ENCODE assay signal across 8 cellular contexts in the genomic region with DNA sequence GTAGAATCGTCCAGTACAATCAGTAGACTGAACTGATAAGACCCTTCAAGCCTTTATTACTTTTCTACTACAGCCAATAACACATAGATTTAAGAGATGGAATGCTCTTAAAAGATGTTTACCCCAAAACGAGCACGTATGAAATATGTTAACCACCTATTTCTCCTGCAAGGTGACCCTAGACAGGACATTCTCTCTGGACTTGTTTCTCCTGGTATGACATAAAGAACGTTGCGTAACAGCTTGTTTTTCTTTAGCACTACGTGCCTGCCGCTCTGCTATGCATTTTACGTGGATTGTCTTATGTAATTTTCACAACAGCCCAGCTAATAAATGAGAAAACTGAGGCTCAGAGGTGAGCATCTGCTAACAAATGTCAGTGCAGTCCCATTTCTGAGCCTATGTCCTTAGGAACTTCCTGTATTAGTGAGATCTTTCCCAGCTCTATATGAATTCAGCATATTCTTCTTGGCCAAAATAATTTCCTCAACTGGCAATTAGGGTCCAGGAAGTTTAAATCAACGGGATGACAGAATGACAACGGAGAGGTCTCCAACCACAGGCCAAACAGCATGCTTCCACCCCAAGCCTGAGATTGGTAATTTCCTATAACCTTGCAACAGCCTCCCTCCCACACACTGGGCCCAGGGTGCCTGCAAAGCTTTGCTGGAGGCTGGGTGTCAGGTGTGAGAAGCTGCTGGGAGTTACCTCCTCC. TPM values are rescaled to one million over a fixed set of nuclear protein-coding genes. Genes with fewer than 3 reads are reported as not detected.
DNase-seq lines count a peak whose midpoint lies in the region; ATAC-seq and TF ChIP-seq lines count a peak whose summit lies in the region.

No MANE protein-coding gene starts in this region.

- H2BK12ac ChIP-seq in neuronal stem cell (ENCODE audit: low read length) = no peak overlapping the region

- no peak for TF ChIP-seq CTCF in parathyroid adenoma (IDR thresholded peaks at IDR 0.05)

- peaks cover 46% of the 10 kb centered on the region for H3K4me1 ChIP-seq in CD4-positive, CD25-positive, alpha-beta regulatory T cell (ENCODE audit: control insufficient read depth, insufficient read depth, low read length, poor library complexity, severe bottlenecking)
- peaks cover 36% of the 10 kb centered on the region for H3K4me1 ChIP-seq in parathyroid adenoma
- peaks cover 12 to 17% of the 10 kb centered on the region in 2 donors for H3K4me1 ChIP-seq in neuronal stem cell (ENCODE audit: control insufficient read depth in 2 of 2, insufficient read depth in 1 of 2, low read depth in 1 of 2, low read length in 2 of 2)

- H3K4me2 ChIP-seq in parathyroid adenoma (ENCODE audit: low read length) (peak overlapping the region; percentile 15), neuronal stem cell (ENCODE audit: insufficient read depth, low read length, poor library complexity, severe bottlenecking) (no peak overlapping the region)

- peaks cover 6% of the 10 kb centered on the region for H3K79me2 ChIP-seq in parathyroid adenoma

- H3K27ac Mint-ChIP-seq in CD4-positive, CD25-positive, alpha-beta regulatory T cell = peak overlapping the region; percentile 93 to 98 (median 98)
- H3K27ac Mint-ChIP-seq in T-helper 1 cell treated with Interleukin-12 subunit alpha and Interleukin-12 subunit beta and Interleukin-4 antibody, amounts not matched to agents 30 μg/mL and 1 μg/mL, for 36 hours = peak overlapping the region; percentile 96

- ATAC-seq in CD4-positive, CD25-positive, alpha-beta regulatory T cell (ENCODE audit: low read depth in 2 of 2) = no peak
- ATAC-seq in GM21515 (IDR thresholded peaks at IDR 0.05; ENCODE audit: unreplicated experiment) (no peak), left colon (no peak)

- no peak overlapping the region for H2AK5ac ChIP-seq in neuronal stem cell (ENCODE audit: low read depth, low read length)

- no peak overlapping the region for H4K91ac ChIP-seq in neuronal stem cell (ENCODE audit: low read depth, low read length, poor library complexity)

- H3K4ac ChIP-seq in neuronal stem cell (ENCODE audit: low read length) = no peak overlapping the region

- H3K4me1 Mint-ChIP-seq in CD4-positive, CD25-positive, alpha-beta regulatory T cell = peaks cover 22 to 69% (median 49%) of the 10 kb centered on the region in 4 donors
- H3K4me1 Mint-ChIP-seq in T-helper 1 cell treated with Interleukin-12 subunit alpha and Interleukin-12 subunit beta and Interleukin-4 antibody, amounts not matched to agents 30 μg/mL and 1 μg/mL, for 36 hours (ENCODE audit: low read depth) = peaks cover 37% of the 10 kb centered on the region

- no peak overlapping the region for H3K23ac ChIP-seq in neuronal stem cell (ENCODE audit: low read depth, low read length, poor library complexity)

- peak overlapping the region; percentile 95 for H3K4me3 ChIP-seq in CD4-positive, CD25-positive, alpha-beta regulatory T cell (ENCODE audit: low read depth, low read length)
- peak overlapping the region; percentile 12 for H3K4me3 ChIP-seq in parathyroid adenoma (ENCODE audit: low read depth, low read length)
- H3K4me3 ChIP-seq in H7 (ENCODE audit: insufficient read depth, low read depth, low read length) = no peak overlapping the region
- no peak overlapping the region for H3K4me3 ChIP-seq in neuronal stem cell (ENCODE audit: low read length in 2 of 2)

- intact Hi-C loops in left colon (cut with DNase I, micrococcal nuclease) = loop anchor here (5.0 to 10.0 kb wide), 2 partner anchors 59 to 116 kb away; no protein-coding TSS in a partner anchor

- H3K9ac ChIP-seq in parathyroid adenoma (no peak overlapping the region), neuronal stem cell (ENCODE audit: low read depth, low read length, poor library complexity) (no peak overlapping the region)

- no peak overlapping the region for H2BK5ac ChIP-seq in neuronal stem cell (ENCODE audit: low read length)

- H4K8ac ChIP-seq in neuronal stem cell (ENCODE audit: low read depth, low read length) = no peak overlapping the region

- H3K36me3 Mint-ChIP-seq in CD4-positive, CD25-positive, alpha-beta regulatory T cell = peaks cover 36% of the 10 kb centered on the region
- H3K36me3 Mint-ChIP-seq in T-helper 1 cell treated with Interleukin-12 subunit alpha and Interleukin-12 subunit beta and Interleukin-4 antibody, amounts not matched to agents 30 μg/mL and 1 μg/mL, for 36 hours (ENCODE audit: low read depth) = peaks cover 48% of the 10 kb centered on the region

- H3K36me3 ChIP-seq in CD4-positive, CD25-positive, alpha-beta regulatory T cell (ENCODE audit: control insufficient read depth, insufficient read depth, low read length) = peaks cover 38% of the 10 kb centered on the region
- H3K36me3 ChIP-seq in parathyroid adenoma (ENCODE audit: control insufficient read depth, insufficient read depth, low read length) (no peaks in the 10 kb centered on the region), H7 (replicated peaks; ENCODE audit: control insufficient read depth, insufficient read depth, low read length) (peaks cover 18% of the 10 kb centered on the region), neuronal stem cell (replicated peaks in 1 of 2; ENCODE audit: control insufficient read depth in 2 of 2, insufficient read depth in 2 of 2, low read length in 2 of 2) (peaks cover 19 to 38% of the 10 kb centered on the region in 2 donors)

- no peaks in the 10 kb centered on the region for H3K9me3 ChIP-seq in CD4-positive, CD25-positive, alpha-beta regulatory T cell (ENCODE audit: control insufficient read depth in 2 of 2, low read length in 2 of 2)
- H3K9me3 ChIP-seq in parathyroid adenoma (ENCODE audit: control insufficient read depth, low read length) (no peaks in the 10 kb centered on the region), neuronal stem cell (replicated peaks in 1 of 2; ENCODE audit: control insufficient read depth in 2 of 2, insufficient read depth in 1 of 2, low read depth in 1 of 2, low read length in 2 of 2) (no peaks in the 10 kb centered on the region)

- H3K4me3 Mint-ChIP-seq in CD4-positive, CD25-positive, alpha-beta regulatory T cell = peak overlapping the region; percentile 93 to 98 (median 96)
- peak overlapping the region; percentile 94 for H3K4me3 Mint-ChIP-seq in T-helper 1 cell treated with Interleukin-12 subunit alpha and Interleukin-12 subunit beta and Interleukin-4 antibody, amounts not matched to agents 30 μg/mL and 1 μg/mL, for 36 hours

- H3K27ac ChIP-seq in CD4-positive, CD25-positive, alpha-beta regulatory T cell (ENCODE audit: insufficient read depth, low read length, poor library complexity, severe bottlenecking) = peak overlapping the region; percentile 100
- H3K27ac ChIP-seq in cingulate gyrus (ENCODE audit: low read depth, low read length) = peak overlapping the region; percentile 76
- H3K27ac ChIP-seq in parathyroid adenoma = peak overlapping the region; percentile 100
- H3K27ac ChIP-seq in neuronal stem cell (replicated peaks; ENCODE audit: low read length) = no peak overlapping the region

- no peak overlapping the region for H2BK15ac ChIP-seq in neuronal stem cell (ENCODE audit: low read length)

- H3K27me3 Mint-ChIP-seq in CD4-positive, CD25-positive, alpha-beta regulatory T cell = peaks cover 10% of the 10 kb centered on the region
- H3K27me3 Mint-ChIP-seq in T-helper 1 cell treated with Interleukin-12 subunit alpha and Interleukin-12 subunit beta and Interleukin-4 antibody, amounts not matched to agents 30 μg/mL and 1 μg/mL, for 36 hours (ENCODE audit: low read depth) = no peaks in the 10 kb centered on the region

- peak in 2 of 3 donors; percentile 23 to 30 for DNase-seq in CD4-positive, CD25-positive, alpha-beta regulatory T cell
- DNase-seq in H7 (no peak), left colon (no peak), neuronal stem cell (ENCODE audit: low spot score) (no peak)

- no peak overlapping the region for H2BK120ac ChIP-seq in neuronal stem cell (ENCODE audit: low read depth, low read length)

- H3K79me1 ChIP-seq in neuronal stem cell (ENCODE audit: low read depth, low read length) = peaks cover 2% of the 10 kb centered on the region

- WGBS in neuronal stem cell (ENCODE audit: extremely low coverage in 2 of 2, insufficient read length in 2 of 2, insufficient replicate concordance in 1 of 2), 2 donors = no CpG with 5 or more reads among the region's 10 CpGs

- H3K14ac ChIP-seq in neuronal stem cell (ENCODE audit: low read length) = no peak overlapping the region

- peaks cover 0 to 3% (median 0%) of the 10 kb centered on the region in 7 donors for H3K9me3 Mint-ChIP-seq in CD4-positive, CD25-positive, alpha-beta regulatory T cell
- no peaks in the 10 kb centered on the region for H3K9me3 Mint-ChIP-seq in T-helper 1 cell treated with Interleukin-12 subunit alpha and Interleukin-12 subunit beta and Interleukin-4 antibody, amounts not matched to agents 30 μg/mL and 1 μg/mL, for 36 hours

- H3K18ac ChIP-seq in neuronal stem cell (ENCODE audit: low read length) = no peak overlapping the region

- H2AFZ ChIP-seq in parathyroid adenoma = no peak overlapping the region
- no peak overlapping the region for H2AFZ ChIP-seq in neuronal stem cell (ENCODE audit: low read length)

- no peaks in the 10 kb centered on the region for H3K27me3 ChIP-seq in CD4-positive, CD25-positive, alpha-beta regulatory T cell (ENCODE audit: control insufficient read depth, insufficient read depth, low read length)
- H3K27me3 ChIP-seq in parathyroid adenoma (ENCODE audit: control insufficient read depth, insufficient read depth, low read length) (no peaks in the 10 kb centered on the region), H7 (ENCODE audit: control insufficient read depth, insufficient read depth, low read length) (no peaks in the 10 kb centered on the region; the same call in 1 of the 2 replicates), neuronal stem cell (ENCODE audit: control insufficient read depth in 3 of 3, insufficient read depth in 3 of 3, low read depth in 1 of 3, low read length in 3 of 3) (no peaks in the 10 kb centered on the region)

RNA-seq across cellular contexts. Expression of a gene that starts 3.7 kb away (rescaled TPM):
- total RNA-seq in CD4-positive, CD25-positive, alpha-beta regulatory T cell = 1,380 TPM
- 100 to 1,000 TPM; 210 to 290 (median 243) TPM for polyA plus RNA-seq in CD4-positive, CD25-positive, alpha-beta regulatory T cell
- total RNA-seq in H7 (2014; rRNA removed; shearing (Covaris generic)) = 49.2 and 64.3 TPM in 2 replicates
- 100 to 1,000 TPM; 150 to 193 TPM for total RNA-seq in left colon
- 18.9 TPM for polyA plus RNA-seq in neuronal stem cell (2013, experiment 1 of 2)
- 19.1 TPM for polyA plus RNA-seq in neuronal stem cell (2013, experiment 2 of 2)

Comparison
In these comparisons a context has a peak if more than half of its experiments do, and no peak if none do; other contexts are left out.
1. DNase-seq: peak in CD4-positive, CD25-positive, alpha-beta regulatory T cell (2 of 3); none in H7 (single experiment), left colon (0 of 2) and neuronal stem cell (single experiment).
2. H3K4me3 ChIP-seq: peak in CD4-positive, CD25-positive, alpha-beta regulatory T cell (single experiment) and parathyroid adenoma (single experiment); none in H7 (single experiment) and neuronal stem cell (0 of 2).